ENCODE assay signal across 8 cellular contexts in genomic region chr1:42747125-42747524, GRCh38. TPM values are rescaled to one million over a fixed set of nuclear protein-coding genes. Genes with fewer than 3 reads are reported as not detected.
DNase-seq lines count a peak whose midpoint lies in the region; ATAC-seq and TF ChIP-seq lines count a peak whose summit lies in the region.

No MANE protein-coding gene starts in this region.

- POLR2A ChIA-PET in activated CD4-positive, alpha-beta T cell treated with anti-CD3 and anti-CD28 coated beads, Interleukin-2, amount 10 ng/mL, durations not matched to agents 7 days and 5 days (lab: Charles Lee) = no interaction called here

- H3F3A ChIP-seq in neural cell (ENCODE audit: insufficient read depth, low read length, poor library complexity, severe bottlenecking) = no peaks in the 10 kb centered on the region

- no peak for TF ChIP-seq EP300 in neural cell (conservative IDR thresholded peaks at IDR 0.05; ENCODE audit: poor library complexity, severe bottlenecking)

- H2AFZ ChIP-seq in neural cell (ENCODE audit: low read depth, low read length) = no peak overlapping the region

- H3K27ac Mint-ChIP-seq in activated CD4-positive, alpha-beta T cell treated with anti-CD3 and anti-CD28 coated beads, Interleukin-2, amount 10 ng/mL, durations not matched to agents 7 days and 5 days = no peak overlapping the region

- H3K4me3 Mint-ChIP-seq in activated CD4-positive, alpha-beta T cell treated with anti-CD3 and anti-CD28 coated beads, Interleukin-2, amount 10 ng/mL, durations not matched to agents 7 days and 5 days = no peak overlapping the region

- no peaks in the 10 kb centered on the region for H3K4me1 Mint-ChIP-seq in activated CD4-positive, alpha-beta T cell treated with anti-CD3 and anti-CD28 coated beads, Interleukin-2, amount 10 ng/mL, durations not matched to agents 7 days and 5 days

- peaks cover 4% of the 10 kb centered on the region for H3K9me3 ChIP-seq in neural cell (ENCODE audit: low read length)

- no peaks in the 10 kb centered on the region for H3K79me2 ChIP-seq in neural cell (replicated peaks; ENCODE audit: insufficient read depth, low read length)

- H3K36me3 ChIP-seq in neural cell (ENCODE audit: insufficient read depth, low read length) = peaks cover 4% of the 10 kb centered on the region

- peaks cover 27% of the 10 kb centered on the region for H3K36me3 Mint-ChIP-seq in activated CD4-positive, alpha-beta T cell treated with anti-CD3 and anti-CD28 coated beads, Interleukin-2, amount 10 ng/mL, durations not matched to agents 7 days and 5 days (ENCODE audit: low read depth)

- DNase-seq in D341Med (ENCODE audit: low spot score) = peak; percentile 82
- peak; percentile 20 to 31 for DNase-seq in Kasumi-1 (lab: John Stamatoyannopoulos, UW)
- DNase-seq in activated CD4-positive, alpha-beta T cell treated with anti-CD3 and anti-CD28 coated beads, Interleukin-2, amount 10 ng/mL, durations not matched to agents 7 days and 5 days = peak; percentile 38
- no peak for DNase-seq in epithelial cell of proximal tubule (ENCODE audit: low read depth)
- DNase-seq in omental fat pad (ENCODE audit: low spot score) = no peak

- no peaks in the 10 kb centered on the region for H3K27me3 ChIP-seq in neural cell (ENCODE audit: insufficient read depth, low read depth, low read length)

- no peaks in the 10 kb centered on the region for H3K9me2 ChIP-seq in neural cell (ENCODE audit: insufficient read depth, low read length)

- H3K27me3 Mint-ChIP-seq in activated CD4-positive, alpha-beta T cell treated with anti-CD3 and anti-CD28 coated beads, Interleukin-2, amount 10 ng/mL, durations not matched to agents 7 days and 5 days = no peaks in the 10 kb centered on the region

- peak; percentile 72 for TF ChIP-seq CTCF in epithelial cell of proximal tubule (conservative IDR thresholded peaks at IDR 0.05; ENCODE audit: low read depth, low read length)
- peak; percentile 29 for TF ChIP-seq CTCF in neural cell (IDR thresholded peaks at IDR 0.05; ENCODE audit: poor library complexity, severe bottlenecking)
- peak in 1 of 3 donors; percentile 12 for TF ChIP-seq CTCF in omental fat pad (IDR thresholded peaks at IDR 0.05)

- TF ChIP-seq RAD21 in neural cell (conservative IDR thresholded peaks at IDR 0.05) = peak; percentile 38

- H3K9me3 Mint-ChIP-seq in activated CD4-positive, alpha-beta T cell treated with anti-CD3 and anti-CD28 coated beads, Interleukin-2, amount 10 ng/mL, durations not matched to agents 7 days and 5 days = no peaks in the 10 kb centered on the region

- H4K20me1 ChIP-seq in neural cell (ENCODE audit: insufficient read depth) = no peaks in the 10 kb centered on the region

- no peak overlapping the region for H3K4me2 ChIP-seq in neural cell (ENCODE audit: low read length)

- ATAC-seq in GM21717 (IDR thresholded peaks at IDR 0.05; ENCODE audit: unreplicated experiment) (no peak), esophagus mucosa (no peak), omental fat pad (ENCODE audit: low FRiP score) (no peak)

- H3K4me3 ChIP-seq in epithelial cell of proximal tubule (ENCODE audit: low read depth, low read length) = no peak overlapping the region
- no peak overlapping the region for H3K4me3 ChIP-seq in neural cell (ENCODE audit: low read length)

- no peak overlapping the region for H3K27ac ChIP-seq in neural cell (ENCODE audit: low read length)

- CTCF ChIA-PET in activated CD4-positive, alpha-beta T cell treated with anti-CD3 and anti-CD28 coated beads, Interleukin-2, amount 10 ng/mL, durations not matched to agents 7 days and 5 days (lab: Charles Lee) = interaction anchor here (0.6 to 1.6 kb wide), 4 partner anchors 12 to 224 kb away, joined by 3 to 9 read pairs (median 4); no protein-coding TSS in a partner anchor

- no peak overlapping the region for H3K9ac ChIP-seq in neural cell (ENCODE audit: low read length)

TF ChIP-seq in neural cell, 6 proteins besides CTCF, POLR2A, EP300 and RAD21:
- no peak for TF ChIP-seq REST (IDR thresholded peaks at IDR 0.05; ENCODE audit: borderline replicate concordance)
- TF ChIP-seq SMC3 (conservative IDR thresholded peaks at IDR 0.05; ENCODE audit: poor library complexity) = peak; percentile 52
- no peak for TF ChIP-seq TAF1 (IDR thresholded peaks at IDR 0.05; ENCODE audit: low read depth)

RNA-seq across cellular contexts. Expression of gene CLDN19, which starts 7.1 kb away (rescaled TPM):
- not detected for total RNA-seq in activated CD4-positive, alpha-beta T cell treated with anti-CD3 and anti-CD28 coated beads, Interleukin-2, amount 10 ng/mL, durations not matched to agents 7 days and 5 days
- 0.29 and 1.2 TPM in 2 replicates for total RNA-seq in epithelial cell of proximal tubule
- polyA plus RNA-seq in neural cell = not detected in 2 replicates
- polyA minus RNA-seq in neural cell = not detected in 2 replicates
- total RNA-seq in esophagus mucosa = not detected
- total RNA-seq in omental fat pad = not detected

RNA-seq across cellular contexts. Expression of gene P3H1, which starts 19.7 kb away (rescaled TPM):
- total RNA-seq in activated CD4-positive, alpha-beta T cell treated with anti-CD3 and anti-CD28 coated beads, Interleukin-2, amount 10 ng/mL, durations not matched to agents 7 days and 5 days = 10 to 100 TPM; 39.7 to 41.5 TPM
- total RNA-seq in epithelial cell of proximal tubule = 44.4 and 51.9 TPM in 2 replicates
- polyA plus RNA-seq in neural cell = 32.4 and 47.6 TPM in 2 replicates
- polyA minus RNA-seq in neural cell = 23.5 and 25.6 TPM in 2 replicates
- total RNA-seq in esophagus mucosa = 7.1 TPM
- 10 to 100 TPM; 20.4 to 44.1 (median 29.4) TPM for total RNA-seq in omental fat pad

RNA-seq across cellular contexts. Expression of gene C1orf50, which starts 19.9 kb away (rescaled TPM):
- total RNA-seq in activated CD4-positive, alpha-beta T cell treated with anti-CD3 and anti-CD28 coated beads, Interleukin-2, amount 10 ng/mL, durations not matched to agents 7 days and 5 days = 1 to 10 TPM; 7.0 to 9.4 TPM
- total RNA-seq in epithelial cell of proximal tubule = 6.1 and 7.8 TPM in 2 replicates
- 10.2 and 26.7 TPM in 2 replicates for polyA plus RNA-seq in neural cell
- 17.4 and 23.6 TPM in 2 replicates for polyA minus RNA-seq in neural cell
- 6.1 TPM for total RNA-seq in esophagus mucosa
- 1 to 10 TPM; 2.4 to 4.3 (median 3.1) TPM for total RNA-seq in omental fat pad

RNA-seq across cellular contexts. Expression of gene TMEM269, which starts 37.7 kb away (rescaled TPM):
- under 1 TPM; 0.21 to 0.25 TPM for total RNA-seq in activated CD4-positive, alpha-beta T cell treated with anti-CD3 and anti-CD28 coated beads, Interleukin-2, amount 10 ng/mL, durations not matched to agents 7 days and 5 days
- total RNA-seq in epithelial cell of proximal tubule (not detected in 2 replicates), esophagus mucosa (0.08 TPM), omental fat pad (under 1 TPM in 1 of 4 donors, not detected in 3; 0.46 TPM)
- 1.1 and 1.9 TPM in 2 replicates for polyA plus RNA-seq in neural cell
- polyA minus RNA-seq in neural cell = 1.6 and 1.7 TPM in 2 replicates

Comparison
In these comparisons a context has a peak if more than half of its experiments do, and no peak if none do; other contexts are left out.
1. DNase-seq: peak in D341Med (single experiment), Kasumi-1 (2 of 2) and activated CD4-positive, alpha-beta T cell treated with anti-CD3 and anti-CD28 coated beads, Interleukin-2, amount 10 ng/mL, durations not matched to agents 7 days and 5 days (single experiment); none in epithelial cell of proximal tubule (single experiment) and omental fat pad (single experiment).